Comparison of ENCODE assay signal across 9 cellular contexts in genomic region chr10:61939575-61940301, GRCh38. TPM values are rescaled to one million over a fixed set of nuclear protein-coding genes. Genes with fewer than 3 reads are reported as not detected.
DNase-seq lines count a peak whose midpoint lies in the region; ATAC-seq and FAIRE-seq lines count a peak whose summit lies in the region.
"Had no signal": no experiment of that assay in that cellular context is flagged by ENCODE, and none has a peak within 500 bp of the region (broad histone marks: within the 10 kb centered on the region; RNA-seq: fewer than 3 reads in every experiment).

No MANE protein-coding gene starts in this region.

- peak overlapping the region; percentile 94 for H3K27ac Mint-ChIP-seq in T-helper 17 cell

- peaks cover 39% of the 10 kb centered on the region for H3K4me1 Mint-ChIP-seq in T-helper 17 cell

- DNase-seq in GM19239 (ENCODE audit: insufficient read length, low spot score) = no peak
- DNase-seq in T-helper 17 cell = no peak
- peak; percentile 96 for DNase-seq in fibroblast of peridontal ligament (ENCODE audit: extremely low read depth)
- peak; percentile 78 for DNase-seq in stromal cell of bone marrow (ENCODE audit: low read depth)
- DNase-seq in foreskin melanocyte = no peak
- DNase-seq in epidermal melanocyte (ENCODE audit: insufficient read length, low spot score) = no peak
- no peak for DNase-seq in NCI-H446 treated with DMSO at 0.1 percent for 48 hours (lab: John Stamatoyannopoulos, UW)
- DNase-seq: effector CD8-positive, alpha-beta T cell; NK-92 treated with Interleukin-12 subunit alpha and Interleukin-12 subunit beta, amount 100 ng/mL, for 24 hours had no signal

- H3K27me3 Mint-ChIP-seq in T-helper 17 cell = no peaks in the 10 kb centered on the region

- peak; percentile 87 for FAIRE-seq in GM19239 (lab: Jason Lieb, UNC)

- ATAC-seq in T-helper 17 cell = no peak

- H3K36me3 Mint-ChIP-seq in T-helper 17 cell (ENCODE audit: low read depth) = no peaks in the 10 kb centered on the region

- no peak overlapping the region for H3K4me3 Mint-ChIP-seq in T-helper 17 cell

- H3K9me3 ChIP-seq in T-helper 17 cell (ENCODE audit: control insufficient read depth, low read length, poor library complexity, severe bottlenecking) = no peaks in the 10 kb centered on the region

RNA-seq across cellular contexts. Expression of gene ARID5B, which starts 38.2 kb away (rescaled TPM):
- total RNA-seq in T-helper 17 cell = 10 to 100 TPM; 58.2 to 67.6 TPM

Comparison
In these comparisons a context has a peak if more than half of its experiments do, and no peak if none do; other contexts are left out.
1. DNase-seq: peak in fibroblast of peridontal ligament (single experiment) and stromal cell of bone marrow (single experiment); none in GM19239 (single experiment), T-helper 17 cell (0 of 3), foreskin melanocyte (single experiment), epidermal melanocyte (single experiment) and NCI-H446 treated with DMSO at 0.1 percent for 48 hours (single experiment).